In the genomic region with DNA sequence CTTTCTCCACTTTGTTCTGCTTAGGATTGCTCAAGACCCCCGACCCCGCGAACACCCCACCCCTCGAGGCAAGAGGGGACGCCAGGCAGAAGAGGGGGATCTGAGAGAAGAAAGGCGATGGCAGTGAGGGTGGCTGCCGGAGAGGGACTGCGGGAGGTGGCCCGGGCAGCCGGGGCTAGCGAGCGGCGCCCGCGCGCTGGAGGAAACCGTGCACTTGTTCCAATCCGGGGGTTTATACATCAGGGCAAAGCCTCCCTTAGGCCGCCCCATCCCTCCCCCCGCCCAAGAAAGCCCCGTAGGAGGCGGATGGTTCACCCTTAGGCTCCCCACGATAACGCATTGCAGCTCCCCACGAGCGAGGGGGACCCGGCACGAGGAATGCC, we compare ENCODE assay signal across 8 cellular contexts. TPM values are rescaled to one million over a fixed set of nuclear protein-coding genes. Genes with fewer than 3 reads are reported as not detected.
DNase-seq lines count a peak whose midpoint lies in the region; ATAC-seq and TF ChIP-seq lines count a peak whose summit lies in the region.

No MANE protein-coding gene starts in this region.

- H3K4me3 ChIP-seq in dorsolateral prefrontal cortex (peak overlapping the region; percentile 44 to 84 (median 72)), mucosa of descending colon (no peak overlapping the region), aorta (ENCODE audit: low read length in 2 of 2) (peak overlapping the region; percentile 3 to 25)

- H3K4me1 ChIP-seq in mucosa of descending colon (ENCODE audit: low read depth): peaks cover 3% of the 10 kb centered on the region
- H3K4me1 ChIP-seq in aorta (ENCODE audit: control insufficient read depth in 1 of 2, insufficient read depth in 2 of 2, low read length in 2 of 2): no peaks in the 10 kb centered on the region

- peaks cover 7% of the 10 kb centered on the region for H3K4me1 Mint-ChIP-seq in activated naive CD4-positive, alpha-beta T cell treated with anti-CD3 and anti-CD28 coated beads, Interleukin-2, amount 50 U/mL, for 24 hours
- H3K4me1 Mint-ChIP-seq in activated naive CD4-positive, alpha-beta T cell treated with anti-CD3 and anti-CD28 coated beads, Interleukin-2, amount 10 ng/mL, durations not matched to agents 7 days and 5 days: peaks cover 5% of the 10 kb centered on the region

- CTCF ChIA-PET in activated naive CD4-positive, alpha-beta T cell treated with anti-CD3 and anti-CD28 coated beads, Interleukin-2, amount 10 ng/mL, durations not matched to agents 7 days and 5 days (lab: Charles Lee): no interaction called here

- H3K27ac ChIP-seq in dorsolateral prefrontal cortex (peak overlapping the region in 44 of 59 donors; percentile 5 to 84 (median 60)), aorta (ENCODE audit: low read depth in 1 of 2, low read length in 2 of 2) (no peak overlapping the region)

- DNase-seq in activated naive CD4-positive, alpha-beta T cell treated with anti-CD3 and anti-CD28 coated beads, Interleukin-2, amount 10 ng/mL, durations not matched to agents 7 days and 5 days: no peak
- DNase-seq in dorsolateral prefrontal cortex (peak in 2 of 10 donors; percentile 22 to 50), mucosa of descending colon (peak in 1 of 3 donors; percentile 29), aorta (no peak), kidney tubule cell (ENCODE audit: low spot score) (no peak)

- peaks cover 56% of the 10 kb centered on the region for H3K27me3 Mint-ChIP-seq in activated naive CD4-positive, alpha-beta T cell treated with anti-CD3 and anti-CD28 coated beads, Interleukin-2, amount 50 U/mL, for 24 hours
- H3K27me3 Mint-ChIP-seq in activated naive CD4-positive, alpha-beta T cell treated with anti-CD3 and anti-CD28 coated beads, Interleukin-2, amount 10 ng/mL, durations not matched to agents 7 days and 5 days: peaks cover 76% of the 10 kb centered on the region

- peaks cover 0 to 4% (median 0%) of the 10 kb centered on the region in 45 donors for H3K27me3 ChIP-seq in dorsolateral prefrontal cortex
- peaks cover 0 to 2% of the 10 kb centered on the region in 2 donors for H3K27me3 ChIP-seq in aorta (ENCODE audit: control insufficient read depth in 1 of 2, insufficient read depth in 2 of 2, low read length in 1 of 2)

- intact Hi-C loops in dorsolateral prefrontal cortex (cut with DNase I): no loop called here
- intact Hi-C loops in mucosa of descending colon (cut with DNase I, micrococcal nuclease): no loop called here
- intact Hi-C loops in aorta (cut with DNase I): no loop called here

- H3K36me3 Mint-ChIP-seq in activated naive CD4-positive, alpha-beta T cell treated with anti-CD3 and anti-CD28 coated beads, Interleukin-2, amount 50 U/mL, for 24 hours: no peaks in the 10 kb centered on the region
- no peaks in the 10 kb centered on the region for H3K36me3 Mint-ChIP-seq in activated naive CD4-positive, alpha-beta T cell treated with anti-CD3 and anti-CD28 coated beads, Interleukin-2, amount 10 ng/mL, durations not matched to agents 7 days and 5 days

- no peak overlapping the region for H3K27ac Mint-ChIP-seq in activated naive CD4-positive, alpha-beta T cell treated with anti-CD3 and anti-CD28 coated beads, Interleukin-2, amount 50 U/mL, for 24 hours
- no peak overlapping the region for H3K27ac Mint-ChIP-seq in activated naive CD4-positive, alpha-beta T cell treated with anti-CD3 and anti-CD28 coated beads, Interleukin-2, amount 10 ng/mL, durations not matched to agents 7 days and 5 days

- TF ChIP-seq CTCF in dorsolateral prefrontal cortex (IDR thresholded peaks at IDR 0.05 in 54 of 56, conservative IDR thresholded peaks at IDR 0.05 in 2 of 56; ENCODE audit: low read depth in 1 of 56, partially characterized antibody in 56 of 56) (no peak), mucosa of descending colon (IDR thresholded peaks at IDR 0.05) (no peak)

- ATAC-seq in mucosa of descending colon (peak; percentile 32), aorta (ENCODE audit: low FRiP score) (peak; percentile 9), GM18861 (IDR thresholded peaks at IDR 0.05; ENCODE audit: unreplicated experiment) (no peak), GM18870 (IDR thresholded peaks at IDR 0.05; ENCODE audit: unreplicated experiment) (no peak)

- WGBS in aorta, 2 donors: 0 to 1% methylated on average over 28 of the region's 28 CpGs

- peak overlapping the region; percentile 73 for H3K4me3 Mint-ChIP-seq in activated naive CD4-positive, alpha-beta T cell treated with anti-CD3 and anti-CD28 coated beads, Interleukin-2, amount 50 U/mL, for 24 hours
- H3K4me3 Mint-ChIP-seq in activated naive CD4-positive, alpha-beta T cell treated with anti-CD3 and anti-CD28 coated beads, Interleukin-2, amount 10 ng/mL, durations not matched to agents 7 days and 5 days: no peak overlapping the region

- H3K9me3 ChIP-seq in mucosa of descending colon: no peaks in the 10 kb centered on the region
- no peaks in the 10 kb centered on the region for H3K9me3 ChIP-seq in aorta (ENCODE audit: control insufficient read depth, low read length)

- no peaks in the 10 kb centered on the region for H3K9me3 Mint-ChIP-seq in activated naive CD4-positive, alpha-beta T cell treated with anti-CD3 and anti-CD28 coated beads, Interleukin-2, amount 50 U/mL, for 24 hours
- no peaks in the 10 kb centered on the region for H3K9me3 Mint-ChIP-seq in activated naive CD4-positive, alpha-beta T cell treated with anti-CD3 and anti-CD28 coated beads, Interleukin-2, amount 10 ng/mL, durations not matched to agents 7 days and 5 days

- no peaks in the 10 kb centered on the region for H3K36me3 ChIP-seq in mucosa of descending colon (ENCODE audit: low read depth)
- H3K36me3 ChIP-seq in aorta (ENCODE audit: control insufficient read depth in 1 of 2, insufficient read depth in 2 of 2, low read length in 1 of 2): no peaks in the 10 kb centered on the region

RNA-seq across cellular contexts. Expression of a gene that starts 0.5 kb away (rescaled TPM):
- 100 to 1,000 TPM in 76 of 120 experiments, 10 to 100 TPM in 44; 44.2 to 147 (median 106) TPM for total RNA-seq in dorsolateral prefrontal cortex
- 1 to 10 TPM in 1 of 3 donors, under 1 TPM in 2; 0.06 to 1.8 (median 0.43) TPM for total RNA-seq in mucosa of descending colon
- under 1 TPM; 0.27 to 0.55 TPM for total RNA-seq in aorta
- polyA plus RNA-seq in aorta: not detected

Comparison
In these comparisons a context has a peak if more than half of its experiments do, and no peak if none do; other contexts are left out.
1. H3K27ac ChIP-seq: peak in dorsolateral prefrontal cortex (44 of 59); none in aorta (0 of 2).
2. ATAC-seq: peak in mucosa of descending colon (single experiment) and aorta (single experiment); none in GM18861 (single experiment) and GM18870 (single experiment).
3. RNA of a gene that starts 0.5 kb away (total RNA-seq): 44.2 to 147 TPM in dorsolateral prefrontal cortex; 0.27 to 0.55 TPM in aorta and 0.06 to 1.8 TPM in mucosa of descending colon; every median in the first group is over 10 times any median in the second.